1 cellular context compared by ENCODE assay signal in genomic region chr2:68971591-68972231, GRCh38.
TF ChIP-seq lines count a peak whose summit lies in the region.

No MANE protein-coding gene starts in this region.

TF ChIP-seq in IMR-90, 13 proteins besides CTCF, POLR2A, EP300 and RAD21 (continued from another document):
- TF ChIP-seq, protein P1, sequence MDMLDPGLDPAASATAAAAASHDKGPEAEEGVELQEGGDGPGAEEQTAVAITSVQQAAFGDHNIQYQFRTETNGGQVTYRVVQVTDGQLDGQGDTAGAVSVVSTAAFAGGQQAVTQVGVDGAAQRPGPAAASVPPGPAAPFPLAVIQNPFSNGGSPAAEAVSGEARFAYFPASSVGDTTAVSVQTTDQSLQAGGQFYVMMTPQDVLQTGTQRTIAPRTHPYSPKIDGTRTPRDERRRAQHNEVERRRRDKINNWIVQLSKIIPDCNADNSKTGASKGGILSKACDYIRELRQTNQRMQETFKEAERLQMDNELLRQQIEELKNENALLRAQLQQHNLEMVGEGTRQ (IDR thresholded peaks at IDR 0.05; ENCODE audit: low read depth, low read length), result no peak
